In genomic region chr14:74217672-74218448, GRCh38 we compare ENCODE assay signal across 8 cellular contexts. TPM values are rescaled to one million over a fixed set of nuclear protein-coding genes. Genes with fewer than 3 reads are reported as not detected.
DNase-seq lines count a peak whose midpoint lies in the region; ATAC-seq, FAIRE-seq and TF ChIP-seq lines count a peak whose summit lies in the region.

No MANE protein-coding gene starts in this region.

- no peak for ATAC-seq in HG02938 (IDR thresholded peaks at IDR 0.05; ENCODE audit: unreplicated experiment)

- DNase-seq in AG04450 (ENCODE audit: low read depth, low spot score) = peak; percentile 4
- peak; percentile 93 for DNase-seq in GM19239 (ENCODE audit: insufficient read length, low spot score)
- DNase-seq in NCI-H2107 treated with DMSO at 0.1 percent for 48 hours (lab: John Stamatoyannopoulos, UW; ENCODE audit: unreplicated experiment) = peak; percentile 15
- peak; percentile 84 for DNase-seq in WERI-Rb-1
- DNase-seq in T47D (ENCODE audit: low read depth in 1 of 2, low spot score in 1 of 2) = peak; percentile 84 to 94
- DNase-seq in kidney = peak; percentile 87
- peak; percentile 76 for DNase-seq in stimulated activated CD4-positive, alpha-beta T cell treated with anti-CD3 and anti-CD28 coated beads, Interleukin-1b, Interleukin-23, amount 100 ng/mL, for 48 hours

- POLR2A ChIA-PET in AG04450 (lab: Yijun Ruan, JAX) = no interaction called here

- peak overlapping the region; percentile 25; the same call in 1 of the 2 replicates for H3K4me3 ChIP-seq in AG04450 (ENCODE audit: low read depth, low read length)
- H3K4me3 ChIP-seq in WERI-Rb-1 (ENCODE audit: low read depth, low read length) = no peak overlapping the region
- peak overlapping the region in 1 of 2 donors; percentile 35 for H3K4me3 ChIP-seq in kidney (ENCODE audit: low read length in 2 of 2)

- H3K27ac ChIP-seq in AG04450 (ENCODE audit: low read depth, low read length) (no peak overlapping the region), WERI-Rb-1 (no peak overlapping the region), kidney (ENCODE audit: low read depth in 2 of 2, low read length in 2 of 2) (no peak overlapping the region)

- peaks cover 0 to 2% of the 10 kb centered on the region in 2 donors for H3K4me1 ChIP-seq in kidney (ENCODE audit: control insufficient read depth in 1 of 2, insufficient read depth in 1 of 2, low read depth in 1 of 2, low read length in 2 of 2)

- H3K27me3 ChIP-seq in AG04450 (ENCODE audit: control insufficient read depth, insufficient read depth, low read length) (peaks cover 52% of the 10 kb centered on the region), WERI-Rb-1 (ENCODE audit: insufficient read depth, low read depth, severe bottlenecking) (no peaks in the 10 kb centered on the region)

- FAIRE-seq in GM19239 (lab: Jason Lieb, UNC) (peak; percentile 79), kidney (lab: Jason Lieb, UNC) (no peak)

- intact Hi-C loops in kidney (cut with DNase I) = no loop called here

- H3K9me3 ChIP-seq in AG04450 (ENCODE audit: control insufficient read depth, insufficient read depth, low read length) (no peaks in the 10 kb centered on the region), WERI-Rb-1 (ENCODE audit: severe bottlenecking) (no peaks in the 10 kb centered on the region), kidney (ENCODE audit: control insufficient read depth in 1 of 2, low read length in 2 of 2) (no peaks in the 10 kb centered on the region)

- CTCF ChIA-PET in AG04450 (lab: Charles Lee) = interaction anchor here (0.6 to 1.8 kb wide), 6 partner anchors 9 to 56 kb away, joined by 3 to 7 read pairs (median 4); no protein-coding TSS in a partner anchor

- no peak overlapping the region for H3K9ac ChIP-seq in kidney (ENCODE audit: low read length in 2 of 2)

- TF ChIP-seq CTCF in AG04450 (IDR thresholded peaks at IDR 0.05; ENCODE audit: low read depth, low read length) = peak; percentile 93
- TF ChIP-seq CTCF in WERI-Rb-1 (IDR thresholded peaks at IDR 0.05; ENCODE audit: low read depth, low read length) = peak; percentile 99
- TF ChIP-seq CTCF in kidney (IDR thresholded peaks at IDR 0.05; ENCODE audit: borderline replicate concordance, extremely low read depth, insufficient read depth) = peak; percentile 76

- H3K36me3 ChIP-seq in WERI-Rb-1 (no peaks in the 10 kb centered on the region), kidney (ENCODE audit: control insufficient read depth in 1 of 2, insufficient read depth in 2 of 2, low read length in 2 of 2) (no peaks in the 10 kb centered on the region)

- in situ Hi-C loops in T47D (cut with HindIII; ENCODE audit: low pct_unique_long_range_greater_than_20kb, low sequenced_read_pairs) = no loop called here

RNA-seq across cellular contexts. Expression of gene VSX2, which starts 21.4 kb away (rescaled TPM):
- polyA plus RNA-seq in AG04450 (2011; rRNA removed) = not detected in 2 replicates
- not detected in 2 replicates for polyA minus RNA-seq in AG04450 (2011; rRNA and poly(A)+ RNA removed)
- not detected for total RNA-seq in kidney
- not detected for polyA plus RNA-seq in kidney (ENCODE audit: insufficient read depth, low read depth, low replicate concordance)

Comparison
In these comparisons a context has a peak if more than half of its experiments do, and no peak if none do; other contexts are left out.
1. DNase-seq: peak in every context shown above with its lines; median percentile 93 in GM19239; 89 in T47D; 87 in kidney; 84 in WERI-Rb-1; 76 in stimulated activated CD4-positive, alpha-beta T cell treated with anti-CD3 and anti-CD28 coated beads, Interleukin-1b, Interleukin-23, amount 100 ng/mL, for 48 hours; 15 in NCI-H2107 treated with DMSO at 0.1 percent for 48 hours; 4 in AG04450.